ENCODE assay signal across 1 cellular context in the genomic region with DNA sequence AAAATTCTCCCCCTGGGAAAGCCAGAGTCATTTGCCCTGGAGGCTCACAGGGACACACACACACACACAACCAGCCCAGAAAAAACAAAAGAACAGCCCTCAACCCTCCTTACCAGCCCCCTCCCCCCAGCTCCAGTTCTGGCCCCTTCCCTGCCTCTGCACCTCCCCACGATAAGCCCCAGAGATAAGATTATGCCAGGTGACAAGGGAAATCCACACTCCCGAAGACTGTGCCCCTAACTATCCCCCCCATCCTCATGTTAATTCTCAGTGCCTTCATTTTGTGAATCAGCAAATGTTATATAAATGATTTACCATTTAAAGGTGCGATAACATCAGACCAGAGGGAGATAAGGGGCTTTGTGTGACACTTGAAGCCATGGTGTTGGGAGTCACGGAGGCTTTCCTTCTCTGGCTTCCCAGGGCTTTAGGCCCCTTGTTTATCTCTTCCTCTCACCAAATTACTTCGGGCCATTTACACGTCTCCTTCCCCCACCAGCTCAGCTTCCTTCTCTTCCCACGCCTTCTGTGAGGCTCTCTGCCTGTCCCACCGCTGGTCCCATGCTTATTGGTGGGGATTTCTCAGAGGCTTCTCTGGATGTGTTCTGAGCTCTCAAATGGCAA.
TF ChIP-seq lines count a peak whose summit lies in the region.

No MANE protein-coding gene starts in this region.

TF ChIP-seq in SK-N-SH treated with all-trans-retinoic acid at 6 μM for 48 hours, 23 proteins besides CTCF, POLR2A, EP300 and RAD21 (continued from another document):
- TF ChIP-seq, protein P1, sequence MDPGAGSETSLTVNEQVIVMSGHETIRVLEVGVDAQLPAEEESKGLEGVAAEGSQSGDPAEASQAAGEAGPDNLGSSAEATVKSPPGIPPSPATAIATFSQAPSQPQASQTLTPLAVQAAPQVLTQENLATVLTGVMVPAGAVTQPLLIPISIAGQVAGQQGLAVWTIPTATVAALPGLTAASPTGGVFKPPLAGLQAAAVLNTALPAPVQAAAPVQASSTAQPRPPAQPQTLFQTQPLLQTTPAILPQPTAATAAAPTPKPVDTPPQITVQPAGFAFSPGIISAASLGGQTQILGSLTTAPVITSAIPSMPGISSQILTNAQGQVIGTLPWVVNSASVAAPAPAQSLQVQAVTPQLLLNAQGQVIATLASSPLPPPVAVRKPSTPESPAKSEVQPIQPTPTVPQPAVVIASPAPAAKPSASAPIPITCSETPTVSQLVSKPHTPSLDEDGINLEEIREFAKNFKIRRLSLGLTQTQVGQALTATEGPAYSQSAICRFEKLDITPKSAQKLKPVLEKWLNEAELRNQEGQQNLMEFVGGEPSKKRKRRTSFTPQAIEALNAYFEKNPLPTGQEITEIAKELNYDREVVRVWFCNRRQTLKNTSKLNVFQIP (CRISPR knock-in tag; IDR thresholded peaks at IDR 0.05; ENCODE audit: borderline replicate concordance, low read depth): no peak
- TF ChIP-seq ISL1 (CRISPR knock-in tag; IDR thresholded peaks at IDR 0.05) (no peak), RARB (CRISPR knock-in tag; IDR thresholded peaks at IDR 0.05) (no peak), ZNF565 (CRISPR knock-in tag; conservative IDR thresholded peaks at IDR 0.05; ENCODE audit: low read depth) (no peak), PPARA (CRISPR knock-in tag; IDR thresholded peaks at IDR 0.05; ENCODE audit: borderline replicate concordance) (no peak), CREB5 (CRISPR knock-in tag; IDR thresholded peaks at IDR 0.05; ENCODE audit: low read depth) (no peak)
- TF ChIP-seq, protein P2, sequence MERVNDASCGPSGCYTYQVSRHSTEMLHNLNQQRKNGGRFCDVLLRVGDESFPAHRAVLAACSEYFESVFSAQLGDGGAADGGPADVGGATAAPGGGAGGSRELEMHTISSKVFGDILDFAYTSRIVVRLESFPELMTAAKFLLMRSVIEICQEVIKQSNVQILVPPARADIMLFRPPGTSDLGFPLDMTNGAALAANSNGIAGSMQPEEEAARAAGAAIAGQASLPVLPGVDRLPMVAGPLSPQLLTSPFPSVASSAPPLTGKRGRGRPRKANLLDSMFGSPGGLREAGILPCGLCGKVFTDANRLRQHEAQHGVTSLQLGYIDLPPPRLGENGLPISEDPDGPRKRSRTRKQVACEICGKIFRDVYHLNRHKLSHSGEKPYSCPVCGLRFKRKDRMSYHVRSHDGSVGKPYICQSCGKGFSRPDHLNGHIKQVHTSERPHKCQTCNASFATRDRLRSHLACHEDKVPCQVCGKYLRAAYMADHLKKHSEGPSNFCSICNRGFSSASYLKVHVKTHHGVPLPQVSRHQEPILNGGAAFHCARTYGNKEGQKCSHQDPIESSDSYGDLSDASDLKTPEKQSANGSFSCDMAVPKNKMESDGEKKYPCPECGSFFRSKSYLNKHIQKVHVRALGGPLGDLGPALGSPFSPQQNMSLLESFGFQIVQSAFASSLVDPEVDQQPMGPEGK (CRISPR knock-in tag; IDR thresholded peaks at IDR 0.05; ENCODE audit: borderline replicate concordance): no peak
